ENCODE assay signal across 14 cellular contexts in genomic region chr5:146079695-146080361, GRCh38. TPM values are rescaled to one million over a fixed set of nuclear protein-coding genes. Genes with fewer than 3 reads are reported as not detected.
DNase-seq lines count a peak whose midpoint lies in the region; ATAC-seq and TF ChIP-seq lines count a peak whose summit lies in the region.
"Had no signal": no experiment of that assay in that cellular context is flagged by ENCODE, and none has a peak within 500 bp of the region (broad histone marks: within the 10 kb centered on the region; RNA-seq: fewer than 3 reads in every experiment).

No MANE protein-coding gene starts in this region.

- BruUV-seq in MCF 10A (replicated peaks; lab: Mats Ljungman, UMichigan) = no TSS peak

- no peak for TF ChIP-seq POLR2A in breast epithelium (IDR thresholded peaks at IDR 0.05)

- H3K27me3 Mint-ChIP-seq in MCF 10A (ENCODE audit: insufficient read depth, unreplicated experiment) = no peaks in the 10 kb centered on the region
- H3K27me3 Mint-ChIP-seq in activated naive CD8-positive, alpha-beta T cell treated with anti-CD3 and anti-CD28 coated beads, Interleukin-2, amount 50 U/mL, for 24 hours = peaks cover 20% of the 10 kb centered on the region
- H3K27me3 Mint-ChIP-seq: type B pancreatic cell had no signal

- H3K27me3 ChIP-seq in breast epithelium (no peaks in the 10 kb centered on the region), ascending aorta (no peaks in the 10 kb centered on the region)

- DNase-seq in MCF 10A (ENCODE audit: unreplicated experiment) (peak; percentile 82), breast epithelium (ENCODE audit: low spot score in 2 of 2) (no peak), M059J (ENCODE audit: low read depth) (peak; percentile 39), ascending aorta (ENCODE audit: low spot score in 2 of 2) (no peak), nucleus accumbens (lab: John Stamatoyannopoulos, UW) (no peak)
- DNase-seq in activated naive CD8-positive, alpha-beta T cell treated with anti-CD3 and anti-CD28 coated beads, Interleukin-2, amount 50 U/mL, for 24 hours = peak; percentile 5
- DNase-seq in stimulated activated CD8-positive, alpha-beta memory T cell treated with anti-CD3 and anti-CD28 coated beads, Interleukin-7, amount 100 ng/mL, for 48 hours (ENCODE audit: extremely low read depth in 1 of 2, low read depth in 1 of 2) = peak; percentile 1 to 3
- DNase-seq: C1 segment of cervical spinal cord, left cardiac atrium, NCI-H446 had no signal

- H3K36me3 Mint-ChIP-seq in MCF 10A (ENCODE audit: insufficient read depth, unreplicated experiment) = peaks cover 7% of the 10 kb centered on the region
- H3K36me3 Mint-ChIP-seq in activated naive CD8-positive, alpha-beta T cell treated with anti-CD3 and anti-CD28 coated beads, Interleukin-2, amount 50 U/mL, for 24 hours (ENCODE audit: low read depth) = no peaks in the 10 kb centered on the region
- H3K36me3 Mint-ChIP-seq: type B pancreatic cell had no signal

- no peaks in the 10 kb centered on the region for H3K36me3 ChIP-seq in breast epithelium
- no peaks in the 10 kb centered on the region for H3K36me3 ChIP-seq in ascending aorta

- peak; percentile 91 for ATAC-seq in activated naive CD8-positive, alpha-beta T cell treated with anti-CD3 and anti-CD28 coated beads, Interleukin-2, amount 50 U/mL, for 24 hours
- ATAC-seq in GM21529 (IDR thresholded peaks at IDR 0.05; ENCODE audit: unreplicated experiment) = no peak

- no peaks in the 10 kb centered on the region for H3K9me3 Mint-ChIP-seq in MCF 10A (ENCODE audit: unreplicated experiment)
- no peaks in the 10 kb centered on the region for H3K9me3 Mint-ChIP-seq in activated naive CD8-positive, alpha-beta T cell treated with anti-CD3 and anti-CD28 coated beads, Interleukin-2, amount 50 U/mL, for 24 hours
- H3K9me3 Mint-ChIP-seq: type B pancreatic cell had no signal

- CTCF ChIA-PET in MCF 10A (lab: Yijun Ruan, JAX) = no interaction called here

- intact Hi-C loops in MCF 10A (cut with micrococcal nuclease) (loop anchor here (10.0 kb wide), 1 partner anchor 345 kb away; no protein-coding TSS in a partner anchor), breast epithelium (cut with DNase I; ENCODE audit: low total_unique reads) (no loop called here), ascending aorta (cut with DNase I) (no loop called here)

- H3K4me1 ChIP-seq in breast epithelium (no peaks in the 10 kb centered on the region), ascending aorta (no peaks in the 10 kb centered on the region)

- TF ChIP-seq CTCF in MCF 10A (IDR thresholded peaks at IDR 0.05; ENCODE audit: unreplicated experiment) = no peak
- no peak for TF ChIP-seq CTCF in breast epithelium (IDR thresholded peaks at IDR 0.05)
- no peak for TF ChIP-seq CTCF in ascending aorta (IDR thresholded peaks at IDR 0.05)

- no peak overlapping the region for H3K4me3 Mint-ChIP-seq in MCF 10A (ENCODE audit: unreplicated experiment)
- H3K4me3 Mint-ChIP-seq in activated naive CD8-positive, alpha-beta T cell treated with anti-CD3 and anti-CD28 coated beads, Interleukin-2, amount 50 U/mL, for 24 hours = no peak overlapping the region
- H3K4me3 Mint-ChIP-seq: type B pancreatic cell had no signal

- POLR2A ChIA-PET in MCF 10A (lab: Yijun Ruan, JAX) = interaction anchor here (0.6 kb wide), 1 partner anchor 19 kb away, joined by 3 read pairs; no protein-coding TSS in a partner anchor

- H3K4me1 Mint-ChIP-seq in MCF 10A (ENCODE audit: insufficient read depth, unreplicated experiment) = peaks cover 15% of the 10 kb centered on the region
- peaks cover 11% of the 10 kb centered on the region for H3K4me1 Mint-ChIP-seq in activated naive CD8-positive, alpha-beta T cell treated with anti-CD3 and anti-CD28 coated beads, Interleukin-2, amount 50 U/mL, for 24 hours

- no peak overlapping the region for H3K27ac ChIP-seq in breast epithelium
- no peak overlapping the region for H3K27ac ChIP-seq in ascending aorta
- H3K27ac ChIP-seq: skin epidermis had no signal

- H3K4me3 ChIP-seq in breast epithelium = no peak overlapping the region
- no peak overlapping the region for H3K4me3 ChIP-seq in ascending aorta
- H3K4me3 ChIP-seq: skin epidermis had no signal

- H3K9me3 ChIP-seq in breast epithelium (no peaks in the 10 kb centered on the region), ascending aorta (no peaks in the 10 kb centered on the region)

- peak overlapping the region; percentile 44 for H3K27ac Mint-ChIP-seq in MCF 10A (ENCODE audit: low read depth, unreplicated experiment)
- H3K27ac Mint-ChIP-seq in activated naive CD8-positive, alpha-beta T cell treated with anti-CD3 and anti-CD28 coated beads, Interleukin-2, amount 50 U/mL, for 24 hours = no peak overlapping the region
- H3K27ac Mint-ChIP-seq: type B pancreatic cell had no signal

RNA-seq across cellular contexts. Expression of gene PLAC8L1, which starts 25.5 kb away (rescaled TPM):
- 2.5 and 3.0 TPM in 2 replicates for total RNA-seq in MCF 10A (2022)
- total RNA-seq in breast epithelium = not detected
- not detected in 2 replicates for total RNA-seq in M059J (2014; rRNA removed; shearing (Covaris generic))
- not detected for total RNA-seq in ascending aorta
- total RNA-seq: dermis microvascular lymphatic vessel endothelial cell had no signal

Comparison
In these comparisons a context has a peak if more than half of its experiments do, and no peak if none do; other contexts are left out.
1. DNase-seq: peak in MCF 10A (single experiment), M059J (single experiment), activated naive CD8-positive, alpha-beta T cell treated with anti-CD3 and anti-CD28 coated beads, Interleukin-2, amount 50 U/mL, for 24 hours (single experiment) and stimulated activated CD8-positive, alpha-beta memory T cell treated with anti-CD3 and anti-CD28 coated beads, Interleukin-7, amount 100 ng/mL, for 48 hours (2 of 2); none in breast epithelium (0 of 2), ascending aorta (0 of 2) and nucleus accumbens (0 of 56).